Comparison of ENCODE assay signal across 20 cellular contexts in the genomic region with DNA sequence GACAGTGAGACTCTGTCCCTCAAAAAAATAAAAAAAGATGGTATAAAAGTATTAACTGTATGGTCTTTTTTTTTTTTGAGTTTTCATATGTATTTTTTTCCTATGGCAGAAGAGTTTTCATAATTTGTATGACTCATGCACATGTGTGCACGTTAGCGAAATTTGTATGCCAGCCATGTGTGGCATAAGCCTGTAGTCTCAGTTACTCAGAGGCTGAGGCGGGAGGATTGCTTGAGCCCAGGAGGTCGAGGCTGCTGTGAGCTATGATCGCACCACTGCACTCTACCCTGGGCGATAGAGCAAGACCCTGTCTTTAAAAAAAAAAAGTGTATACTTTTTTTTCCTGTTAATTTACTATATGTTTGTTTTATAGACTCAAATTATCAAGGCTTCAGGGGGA.
A peak's percentile ranks its signal among the peaks of the same experiment; 100 is the strongest.
DNase-seq lines count a peak whose midpoint lies in the region; TF ChIP-seq lines count a peak whose summit lies in the region.
"Had no signal": no experiment of that assay in that cellular context is flagged by ENCODE, and none has a peak within 500 bp of the region (broad histone marks: within the 10 kb centered on the region; RNA-seq: fewer than 3 reads in every experiment).

No MANE protein-coding gene starts in this region.

- no TSS peak for BruUV-seq in A673 (replicated peaks; lab: Mats Ljungman, UMichigan)
- BruUV-seq in Caco-2 (replicated peaks; lab: Mats Ljungman, UMichigan): no TSS peak

- CTCF ChIA-PET in A673 (lab: Charles Lee) (no interaction called here), Caco-2 (lab: Charles Lee) (no interaction called here), RWPE1 (lab: Yijun Ruan, JAX) (no interaction called here), GM10248 (lab: Yijun Ruan, JAX) (interaction anchor here (1.5 to 3.6 kb wide), 2 partner anchors 14 to 26 kb away, joined by 4 to 12 read pairs; no protein-coding TSS in a partner anchor), SK-N-SH (lab: Yijun Ruan, JAX) (interaction anchor here (1.0 to 2.3 kb wide), 2 partner anchors 17 to 37 kb away, joined by 3 to 13 read pairs; no protein-coding TSS in a partner anchor)

- H3K4me2 ChIP-seq in SK-N-SH: no peak overlapping the region

- no peak overlapping the region for H3K4me3 Mint-ChIP-seq in Caco-2 (ENCODE audit: unreplicated experiment)
- H3K4me3 Mint-ChIP-seq: B cell; T-helper 1 cell treated with Interleukin-12 subunit alpha and Interleukin-12 subunit beta and Interleukin-4 antibody, amounts not matched to agents 30 μg/mL and 1 μg/mL, for 36 hours had no signal

- H3K4me1 ChIP-seq in A673 (ENCODE audit: insufficient read depth, low read length, poor library complexity, severe bottlenecking) (peaks cover 24% of the 10 kb centered on the region), Caco-2 (peaks cover 49% of the 10 kb centered on the region), SK-N-SH (ENCODE audit: control insufficient read depth in 1 of 2, insufficient read depth in 2 of 2, low read depth in 1 of 2, low read length in 1 of 2) (peaks cover 7 to 16% of the 10 kb centered on the region in 2 experiments; a peak in 2 of 4 replicates)
- H3K4me1 ChIP-seq: breast epithelium had no signal

- peaks cover 32% of the 10 kb centered on the region for H3K36me3 Mint-ChIP-seq in Caco-2 (ENCODE audit: insufficient read depth, unreplicated experiment)

- 94% methylated on average over 6 of the region's 6 CpGs for WGBS in SK-N-SH (ENCODE audit: low lambda C conversion rate)

- no peaks in the 10 kb centered on the region for H4K20me1 ChIP-seq in SK-N-SH (ENCODE audit: insufficient read depth)

- H3K4me3 ChIP-seq in A673 (ENCODE audit: low read depth, low read length, poor library complexity, severe bottlenecking) (no peak overlapping the region), Caco-2 (ENCODE audit: low read depth, low read length) (no peak overlapping the region), SK-N-SH (ENCODE audit: low read depth in 2 of 2, low read length in 1 of 2) (no peak overlapping the region)
- H3K4me3 ChIP-seq: lung had no signal

- peaks cover 31% of the 10 kb centered on the region for H3K4me1 Mint-ChIP-seq in Caco-2 (ENCODE audit: low read depth, unreplicated experiment)

- H3K9me3 ChIP-seq in A673 (ENCODE audit: low read depth, low read length, poor library complexity, severe bottlenecking) (no peaks in the 10 kb centered on the region), Caco-2 (no peaks in the 10 kb centered on the region), SK-N-SH (no peaks in the 10 kb centered on the region)
- H3K9me3 ChIP-seq: breast epithelium had no signal

- peaks cover 17% of the 10 kb centered on the region for H3K79me2 ChIP-seq in SK-N-SH (ENCODE audit: insufficient read depth)

- POLR2A ChIA-PET in A673 (lab: Charles Lee; ENCODE audit: low non-redundant PET): interaction anchor here (0.6 kb wide), 1 partner anchor 15 kb away, joined by 5 read pairs; no protein-coding TSS in a partner anchor
- POLR2A ChIA-PET in Caco-2 (lab: Charles Lee): interaction anchor here (1.3 kb wide), 1 partner anchor 13 kb away, joined by 3 read pairs; no protein-coding TSS in a partner anchor
- POLR2A ChIA-PET in RWPE1 (lab: Yijun Ruan, JAX; ENCODE audit: low non-redundant PET): interaction anchor here (0.6 to 0.7 kb wide), 2 partner anchors 14 to 263 kb away, joined by 4 read pairs; no protein-coding TSS in a partner anchor
- POLR2A ChIA-PET in GM10248 (lab: Yijun Ruan, JAX): no interaction called here
- POLR2A ChIA-PET in SK-N-SH (lab: Yijun Ruan, JAX): no interaction called here

- TF ChIP-seq RAD21 in SK-N-SH (IDR thresholded peaks at IDR 0.05; ENCODE audit: low read length): no peak

- TF ChIP-seq CTCF in A673 (conservative IDR thresholded peaks at IDR 0.05; ENCODE audit: low read depth, low read length) (no peak), Caco-2 (IDR thresholded peaks at IDR 0.05; ENCODE audit: insufficient read depth in 1 of 2, low read depth in 1 of 2, low read length in 1 of 2, severe bottlenecking in 1 of 2, unreplicated experiment in 1 of 2) (no peak), RWPE1 (conservative IDR thresholded peaks at IDR 0.05; ENCODE audit: low read depth) (no peak), GM10248 (IDR thresholded peaks at IDR 0.05; ENCODE audit: control extremely low read depth, extremely low read depth, low read depth, missing control alignments) (no peak), SK-N-SH (IDR thresholded peaks at IDR 0.05) (no peak)

- peaks cover 15% of the 10 kb centered on the region for H3F3A ChIP-seq in SK-N-SH (replicated peaks; ENCODE audit: insufficient read depth)

- DNase-seq in A673 (ENCODE audit: low spot score) (no peak), Caco-2 (no peak), RWPE1 (ENCODE audit: low spot score) (no peak), fibroblast of gingiva (ENCODE audit: low read depth) (peak; percentile 76), GM10248 (ENCODE audit: extremely low spot score) (no peak), SK-N-SH (no peak), DMS79 treated with DMSO at 0.1 percent for 48 hours (lab: John Stamatoyannopoulos, UW) (no peak), DMS53 (lab: John Stamatoyannopoulos, UW) (no peak)
- DNase-seq: activated CD8-positive, alpha-beta memory T cell treated with anti-CD3 and anti-CD28 coated beads for 24 hours; COR-L47; EL; hypothalamus; NCI-H2227 treated with DMSO at 0.1 percent for 48 hours; NCI-H748 treated with DMSO at 0.1 percent for 48 hours; SIG-M5; WERI-Rb-1 had no signal

- H3K27ac Mint-ChIP-seq in Caco-2 (ENCODE audit: unreplicated experiment): peak overlapping the region; percentile 36
- H3K27ac Mint-ChIP-seq: B cell; T-helper 1 cell treated with Interleukin-12 subunit alpha and Interleukin-12 subunit beta and Interleukin-4 antibody, amounts not matched to agents 30 μg/mL and 1 μg/mL, for 36 hours had no signal

- no peak overlapping the region for H2AFZ ChIP-seq in SK-N-SH (ENCODE audit: low read depth)

- intact Hi-C loops in A673 (cut with micrococcal nuclease; ENCODE audit: unreplicated experiment) (no loop called here), Caco-2 (cut with micrococcal nuclease; ENCODE audit: unreplicated experiment) (no loop called here)

- H3K9me3 Mint-ChIP-seq in Caco-2 (ENCODE audit: unreplicated experiment): no peaks in the 10 kb centered on the region
- H3K9me3 Mint-ChIP-seq: T-helper 1 cell treated with Interleukin-12 subunit alpha and Interleukin-12 subunit beta and Interleukin-4 antibody, amounts not matched to agents 30 μg/mL and 1 μg/mL, for 36 hours had no signal

- peak overlapping the region; percentile 24 for H3K27ac ChIP-seq in A673 (ENCODE audit: low read depth, low read length, poor library complexity, severe bottlenecking)
- peak overlapping the region; percentile 23 for H3K27ac ChIP-seq in RWPE1
- H3K27ac ChIP-seq in SK-N-SH (ENCODE audit: low read depth in 2 of 2, low read length in 1 of 2): no peak overlapping the region
- H3K27ac ChIP-seq: breast epithelium, WERI-Rb-1 had no signal

- no peaks in the 10 kb centered on the region for H3K27me3 Mint-ChIP-seq in Caco-2 (ENCODE audit: insufficient read depth, unreplicated experiment)
- H3K27me3 Mint-ChIP-seq: B cell had no signal

- H3K36me3 ChIP-seq in A673 (ENCODE audit: insufficient read depth, low read length, poor library complexity, severe bottlenecking) (peaks cover 25% of the 10 kb centered on the region), Caco-2 (ENCODE audit: control insufficient read depth, insufficient read depth, low read length) (peaks cover 1% of the 10 kb centered on the region), SK-N-SH (replicated peaks in 1 of 2; ENCODE audit: control insufficient read depth in 1 of 2, insufficient read depth in 2 of 2, low read length in 1 of 2) (peaks cover 0 to 3% of the 10 kb centered on the region in 2 experiments)
- H3K36me3 ChIP-seq: breast epithelium, WERI-Rb-1 had no signal

- no peaks in the 10 kb centered on the region for H3K9me2 ChIP-seq in SK-N-SH

- H3K27me3 ChIP-seq in A673 (replicated peaks; ENCODE audit: insufficient read depth, low read depth, low read length, poor library complexity) (no peaks in the 10 kb centered on the region), Caco-2 (replicated peaks; ENCODE audit: control insufficient read depth, insufficient read depth, low read length) (no peaks in the 10 kb centered on the region), SK-N-SH (ENCODE audit: insufficient read depth) (no peaks in the 10 kb centered on the region)
- H3K27me3 ChIP-seq: breast epithelium had no signal

- no peak overlapping the region for H3K9ac ChIP-seq in SK-N-SH

- TF ChIP-seq EP300 in SK-N-SH (IDR thresholded peaks at IDR 0.05; ENCODE audit: borderline replicate concordance in 1 of 2, low read depth in 1 of 2, low read length in 1 of 2): no peak

TF ChIP-seq in SK-N-SH, 30 proteins besides CTCF, POLR2A, EP300 and RAD21 (continues in another document):
- TF ChIP-seq FOSL2 (IDR thresholded peaks at IDR 0.05; ENCODE audit: borderline replicate concordance, low read depth) (no peak), GABPA (IDR thresholded peaks at IDR 0.05; ENCODE audit: low read depth) (no peak), FOXM1 (IDR thresholded peaks at IDR 0.05; ENCODE audit: low read depth) (no peak), CHD2 (IDR thresholded peaks at IDR 0.05; ENCODE audit: low read length, partially characterized antibody) (no peak)
- TF ChIP-seq, protein P1, sequence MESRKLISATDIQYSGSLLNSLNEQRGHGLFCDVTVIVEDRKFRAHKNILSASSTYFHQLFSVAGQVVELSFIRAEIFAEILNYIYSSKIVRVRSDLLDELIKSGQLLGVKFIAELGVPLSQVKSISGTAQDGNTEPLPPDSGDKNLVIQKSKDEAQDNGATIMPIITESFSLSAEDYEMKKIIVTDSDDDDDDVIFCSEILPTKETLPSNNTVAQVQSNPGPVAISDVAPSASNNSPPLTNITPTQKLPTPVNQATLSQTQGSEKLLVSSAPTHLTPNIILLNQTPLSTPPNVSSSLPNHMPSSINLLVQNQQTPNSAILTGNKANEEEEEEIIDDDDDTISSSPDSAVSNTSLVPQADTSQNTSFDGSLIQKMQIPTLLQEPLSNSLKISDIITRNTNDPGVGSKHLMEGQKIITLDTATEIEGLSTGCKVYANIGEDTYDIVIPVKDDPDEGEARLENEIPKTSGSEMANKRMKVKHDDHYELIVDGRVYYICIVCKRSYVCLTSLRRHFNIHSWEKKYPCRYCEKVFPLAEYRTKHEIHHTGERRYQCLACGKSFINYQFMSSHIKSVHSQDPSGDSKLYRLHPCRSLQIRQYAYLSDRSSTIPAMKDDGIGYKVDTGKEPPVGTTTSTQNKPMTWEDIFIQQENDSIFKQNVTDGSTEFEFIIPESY (IDR thresholded peaks at IDR 0.05; ENCODE audit: borderline replicate concordance, low read depth): no peak
- TF ChIP-seq, protein P2, sequence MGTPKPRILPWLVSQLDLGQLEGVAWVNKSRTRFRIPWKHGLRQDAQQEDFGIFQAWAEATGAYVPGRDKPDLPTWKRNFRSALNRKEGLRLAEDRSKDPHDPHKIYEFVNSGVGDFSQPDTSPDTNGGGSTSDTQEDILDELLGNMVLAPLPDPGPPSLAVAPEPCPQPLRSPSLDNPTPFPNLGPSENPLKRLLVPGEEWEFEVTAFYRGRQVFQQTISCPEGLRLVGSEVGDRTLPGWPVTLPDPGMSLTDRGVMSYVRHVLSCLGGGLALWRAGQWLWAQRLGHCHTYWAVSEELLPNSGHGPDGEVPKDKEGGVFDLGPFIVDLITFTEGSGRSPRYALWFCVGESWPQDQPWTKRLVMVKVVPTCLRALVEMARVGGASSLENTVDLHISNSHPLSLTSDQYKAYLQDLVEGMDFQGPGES (IDR thresholded peaks at IDR 0.05; ENCODE audit: low read depth, low read length): no peak

Comparison
In these comparisons a context has a peak if more than half of its experiments do, and no peak if none do; other contexts are left out.
1. H3K27ac ChIP-seq: peak in A673 (single experiment) and RWPE1 (single experiment); none in SK-N-SH (0 of 2).
2. CTCF ChIA-PET loops: an anchor here in GM10248 (1.5 to 3.6 kb wide) and SK-N-SH (1.0 to 2.3 kb wide); none called in A673, Caco-2 and RWPE1.
3. POLR2A ChIA-PET loops: an anchor here in A673 (0.6 kb wide), Caco-2 (1.3 kb wide) and RWPE1 (0.6 to 0.7 kb wide); none called in GM10248 and SK-N-SH.